In the genomic region with DNA sequence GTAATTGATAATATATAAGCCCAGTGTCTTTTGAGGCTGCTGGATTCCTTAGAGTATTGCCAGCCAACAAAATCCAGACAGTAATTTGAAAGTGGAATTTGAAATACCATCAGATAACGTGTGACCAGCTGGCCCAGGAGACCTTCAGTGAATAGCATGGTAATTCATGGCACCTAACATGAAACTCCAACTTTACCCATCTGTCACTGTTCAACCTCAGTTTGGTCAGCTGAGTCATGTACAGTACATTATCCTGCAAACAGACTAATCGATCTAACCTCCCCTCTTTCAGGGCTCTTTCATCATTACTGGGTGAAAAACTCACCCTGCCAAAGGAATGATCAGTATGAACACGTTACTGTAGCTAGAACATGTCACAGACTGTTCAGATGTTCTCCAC, we compare ENCODE assay signal across 1 cellular context.
TF ChIP-seq lines count a peak whose summit lies in the region.

No MANE protein-coding gene starts in this region.

TF ChIP-seq in HepG2, 621 proteins besides CTCF, POLR2A, EP300 and RAD21 (continued from another document):
- TF ChIP-seq, protein P1, sequence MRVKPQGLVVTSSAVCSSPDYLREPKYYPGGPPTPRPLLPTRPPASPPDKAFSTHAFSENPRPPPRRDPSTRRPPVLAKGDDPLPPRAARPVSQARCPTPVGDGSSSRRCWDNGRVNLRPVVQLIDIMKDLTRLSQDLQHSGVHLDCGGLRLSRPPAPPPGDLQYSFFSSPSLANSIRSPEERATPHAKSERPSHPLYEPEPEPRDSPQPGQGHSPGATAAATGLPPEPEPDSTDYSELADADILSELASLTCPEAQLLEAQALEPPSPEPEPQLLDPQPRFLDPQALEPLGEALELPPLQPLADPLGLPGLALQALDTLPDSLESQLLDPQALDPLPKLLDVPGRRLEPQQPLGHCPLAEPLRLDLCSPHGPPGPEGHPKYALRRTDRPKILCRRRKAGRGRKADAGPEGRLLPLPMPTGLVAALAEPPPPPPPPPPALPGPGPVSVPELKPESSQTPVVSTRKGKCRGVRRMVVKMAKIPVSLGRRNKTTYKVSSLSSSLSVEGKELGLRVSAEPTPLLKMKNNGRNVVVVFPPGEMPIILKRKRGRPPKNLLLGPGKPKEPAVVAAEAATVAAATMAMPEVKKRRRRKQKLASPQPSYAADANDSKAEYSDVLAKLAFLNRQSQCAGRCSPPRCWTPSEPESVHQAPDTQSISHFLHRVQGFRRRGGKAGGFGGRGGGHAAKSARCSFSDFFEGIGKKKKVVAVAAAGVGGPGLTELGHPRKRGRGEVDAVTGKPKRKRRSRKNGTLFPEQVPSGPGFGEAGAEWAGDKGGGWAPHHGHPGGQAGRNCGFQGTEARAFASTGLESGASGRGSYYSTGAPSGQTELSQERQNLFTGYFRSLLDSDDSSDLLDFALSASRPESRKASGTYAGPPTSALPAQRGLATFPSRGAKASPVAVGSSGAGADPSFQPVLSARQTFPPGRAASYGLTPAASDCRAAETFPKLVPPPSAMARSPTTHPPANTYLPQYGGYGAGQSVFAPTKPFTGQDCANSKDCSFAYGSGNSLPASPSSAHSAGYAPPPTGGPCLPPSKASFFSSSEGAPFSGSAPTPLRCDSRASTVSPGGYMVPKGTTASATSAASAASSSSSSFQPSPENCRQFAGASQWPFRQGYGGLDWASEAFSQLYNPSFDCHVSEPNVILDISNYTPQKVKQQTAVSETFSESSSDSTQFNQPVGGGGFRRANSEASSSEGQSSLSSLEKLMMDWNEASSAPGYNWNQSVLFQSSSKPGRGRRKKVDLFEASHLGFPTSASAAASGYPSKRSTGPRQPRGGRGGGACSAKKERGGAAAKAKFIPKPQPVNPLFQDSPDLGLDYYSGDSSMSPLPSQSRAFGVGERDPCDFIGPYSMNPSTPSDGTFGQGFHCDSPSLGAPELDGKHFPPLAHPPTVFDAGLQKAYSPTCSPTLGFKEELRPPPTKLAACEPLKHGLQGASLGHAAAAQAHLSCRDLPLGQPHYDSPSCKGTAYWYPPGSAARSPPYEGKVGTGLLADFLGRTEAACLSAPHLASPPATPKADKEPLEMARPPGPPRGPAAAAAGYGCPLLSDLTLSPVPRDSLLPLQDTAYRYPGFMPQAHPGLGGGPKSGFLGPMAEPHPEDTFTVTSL (CRISPR knock-in tag; IDR thresholded peaks at IDR 0.05; ENCODE audit: borderline replicate concordance), result no peak
- TF ChIP-seq TEAD3 (CRISPR knock-in tag; optimal IDR thresholded peaks at IDR 0.05; ENCODE audit: borderline replicate concordance), result no peak
